Comparison of ENCODE assay signal across 8 cellular contexts in the genomic region with DNA sequence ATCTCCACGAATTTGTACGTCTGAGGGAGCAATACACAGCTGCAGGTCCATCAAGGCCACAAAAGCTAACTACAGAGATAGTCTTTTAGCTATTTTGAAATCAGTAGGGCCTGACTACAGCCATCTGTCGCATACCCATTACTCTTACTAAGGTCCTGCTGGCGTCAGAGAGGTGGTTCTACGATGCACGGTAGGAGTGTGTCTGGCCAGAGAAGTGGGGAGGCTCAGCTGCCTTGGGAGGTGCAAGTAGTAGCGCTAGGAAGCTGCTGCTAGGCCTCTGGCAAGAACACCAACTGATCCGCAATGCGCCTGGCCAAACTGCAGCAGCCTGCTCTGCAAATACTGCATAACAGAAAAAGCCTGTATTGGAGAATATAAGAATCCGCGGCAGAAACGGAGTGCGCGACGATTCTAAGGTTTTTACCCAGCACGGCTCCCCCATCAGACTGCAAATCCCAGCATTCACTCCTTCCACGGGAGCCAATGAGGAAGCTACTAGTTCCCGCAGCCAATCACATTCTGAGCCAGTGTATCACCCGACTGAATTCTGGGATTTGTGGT.
DNase-seq lines count a peak whose midpoint lies in the region; ATAC-seq and TF ChIP-seq lines count a peak whose summit lies in the region.

No MANE protein-coding gene starts in this region.

- H3K27me3 Mint-ChIP-seq in T-helper 1 cell treated with Interleukin-12 subunit alpha and Interleukin-12 subunit beta and Interleukin-4 antibody, amounts not matched to agents 30 μg/mL and 1 μg/mL, for 36 hours (ENCODE audit: low read depth): no peaks in the 10 kb centered on the region

- H3K4me1 Mint-ChIP-seq in T-helper 1 cell treated with Interleukin-12 subunit alpha and Interleukin-12 subunit beta and Interleukin-4 antibody, amounts not matched to agents 30 μg/mL and 1 μg/mL, for 36 hours (ENCODE audit: low read depth): peaks cover 30% of the 10 kb centered on the region

- no peaks in the 10 kb centered on the region for H3K36me3 ChIP-seq in rectal smooth muscle tissue (ENCODE audit: control insufficient read depth, insufficient read depth, low read length)

- H3K27ac ChIP-seq in rectal smooth muscle tissue (ENCODE audit: low read depth, low read length): peak overlapping the region; percentile 99

- H3K27me3 ChIP-seq in rectal smooth muscle tissue (ENCODE audit: control insufficient read depth, insufficient read depth, low read length): no peaks in the 10 kb centered on the region

- H3K9ac ChIP-seq in rectal smooth muscle tissue (ENCODE audit: low read length): peak overlapping the region; percentile 64

- peak overlapping the region; percentile 94 for H3K4me3 Mint-ChIP-seq in T-helper 1 cell treated with Interleukin-12 subunit alpha and Interleukin-12 subunit beta and Interleukin-4 antibody, amounts not matched to agents 30 μg/mL and 1 μg/mL, for 36 hours

- H3K4me3 ChIP-seq in GM12865 (ENCODE audit: low read depth, low read length) (peak overlapping the region; percentile 70), rectal smooth muscle tissue (ENCODE audit: low read length) (peak overlapping the region; percentile 94)

- no peaks in the 10 kb centered on the region for H3K9me3 Mint-ChIP-seq in T-helper 1 cell treated with Interleukin-12 subunit alpha and Interleukin-12 subunit beta and Interleukin-4 antibody, amounts not matched to agents 30 μg/mL and 1 μg/mL, for 36 hours

- peak overlapping the region; percentile 97 for H3K27ac Mint-ChIP-seq in T-helper 1 cell treated with Interleukin-12 subunit alpha and Interleukin-12 subunit beta and Interleukin-4 antibody, amounts not matched to agents 30 μg/mL and 1 μg/mL, for 36 hours

- H3K4me1 ChIP-seq in rectal smooth muscle tissue (ENCODE audit: control insufficient read depth, insufficient read depth, low read length): peaks cover 9% of the 10 kb centered on the region

- TF ChIP-seq CTCF in GM12865 (IDR thresholded peaks at IDR 0.05; ENCODE audit: insufficient read depth, low read depth, low read length, missing control alignments): no peak

- peak; percentile 98 for DNase-seq in GM12865 (ENCODE audit: low read depth)
- peak; percentile 91 for DNase-seq in NCI-H1048 (lab: John Stamatoyannopoulos, UW)
- peak; percentile 62 to 98 (median 93) for DNase-seq in anterior cingulate cortex (lab: John Stamatoyannopoulos, UW)
- DNase-seq in hepatic stellate cell (ENCODE audit: low spot score): peak; percentile 96
- DNase-seq in NCI-H187 treated with DMSO at 0.1 percent for 48 hours (lab: John Stamatoyannopoulos, UW): no peak

- H3K36me3 Mint-ChIP-seq in T-helper 1 cell treated with Interleukin-12 subunit alpha and Interleukin-12 subunit beta and Interleukin-4 antibody, amounts not matched to agents 30 μg/mL and 1 μg/mL, for 36 hours (ENCODE audit: low read depth): peaks cover 7% of the 10 kb centered on the region

- ATAC-seq in HG02588 (IDR thresholded peaks at IDR 0.05; ENCODE audit: unreplicated experiment): peak; percentile 75
